Comparison of ENCODE assay signal across 30 cellular contexts in genomic region chr4:28391877-28392276, GRCh38.
DNase-seq lines count a peak whose midpoint lies in the region; ATAC-seq, FAIRE-seq and TF ChIP-seq lines count a peak whose summit lies in the region.
"Had no signal": no experiment of that assay in that cellular context is flagged by ENCODE, and none has a peak within 500 bp of the region (broad histone marks: within the 10 kb centered on the region; RNA-seq: fewer than 3 reads in every experiment).

No MANE protein-coding gene starts in this region.

- no peaks in the 10 kb centered on the region for H3K4me1 Mint-ChIP-seq in neural crest cell
- no peaks in the 10 kb centered on the region for H3K4me1 Mint-ChIP-seq in stimulated activated naive CD8-positive, alpha-beta T cell treated with anti-CD3 and anti-CD28 coated beads, Interleukin-15, amount 100 ng/mL, for 72 hours

- no peaks in the 10 kb centered on the region for H3K27me3 ChIP-seq in bronchial epithelial cell (ENCODE audit: control insufficient read depth, insufficient read depth, low read length)
- H3K27me3 ChIP-seq: BLaER1 treated with 17β-estradiol and CSF1 and Interleukin-3, amounts not matched to agents 10 nM and 100 nM; left lung; sigmoid colon; transverse colon had no signal

- peak; percentile 74 for DNase-seq in EH (ENCODE audit: low read depth)
- peak; percentile 19 for DNase-seq in LHCN-M2 (ENCODE audit: low read depth)
- DNase-seq in bronchial epithelial cell (ENCODE audit: low read depth), result no peak
- no peak for DNase-seq in neural crest cell (ENCODE audit: low read depth, low spot score)
- DNase-seq in stimulated activated naive CD8-positive, alpha-beta T cell treated with anti-CD3 and anti-CD28 coated beads, Interleukin-15, amount 100 ng/mL, for 72 hours, result no peak
- DNase-seq in RPMI8226, result no peak
- DNase-seq: ACHN; activated CD4-positive, alpha-beta T cell treated with anti-CD3 and anti-CD28 coated beads, Interleukin-2, amount 50 U/mL, for 48 hours; activated naive CD4-positive, alpha-beta T cell; activated T-cell treated with anti-CD3 and anti-CD28 coated beads, Interleukin-2, amount 50 U/mL, for 72 hours; amniotic stem cell; DMS153; effector CD4-positive, alpha-beta T cell; KG1; left lung; mesendoderm; NCI-H1417; NCI-H2029 treated with DMSO at 0.1 percent for 48 hours; NCI-H2227 treated with DMSO at 0.1 percent for 48 hours; NCI-H526; nucleus accumbens; sigmoid colon; stimulated activated CD4-positive, alpha-beta T cell treated with anti-CD3 and anti-CD28 coated beads, Interleukin-4, amount 100 ng/mL, for 24 hours; transverse colon had no signal

- H3K4me3 ChIP-seq in bronchial epithelial cell (ENCODE audit: low read depth, low read length), result no peak overlapping the region
- H3K4me3 ChIP-seq: BLaER1 treated with 17β-estradiol and CSF1 and Interleukin-3, amounts not matched to agents 10 nM and 100 nM; left lung; sigmoid colon; SK-N-MC; transverse colon had no signal

- peak overlapping the region; percentile 47 for H3K27ac Mint-ChIP-seq in neural crest cell (ENCODE audit: unreplicated experiment)
- H3K27ac Mint-ChIP-seq in stimulated activated naive CD8-positive, alpha-beta T cell treated with anti-CD3 and anti-CD28 coated beads, Interleukin-15, amount 100 ng/mL, for 72 hours, result no peak overlapping the region
- H3K27ac Mint-ChIP-seq: activated T-cell treated with anti-CD3 and anti-CD28 coated beads, Interleukin-2, amount 50 U/mL, for 72 hours; T-helper 1 cell treated with Interleukin-12 subunit alpha and Interleukin-12 subunit beta and Interleukin-4 antibody, amounts not matched to agents 30 μg/mL and 1 μg/mL, for 36 hours had no signal

- ATAC-seq in stimulated activated naive CD8-positive, alpha-beta T cell treated with anti-CD3 and anti-CD28 coated beads, Interleukin-15, amount 100 ng/mL, for 72 hours, result no peak
- ATAC-seq in GM21576 (IDR thresholded peaks at IDR 0.05; ENCODE audit: unreplicated experiment) (no peak), GM19035 (IDR thresholded peaks at IDR 0.05; ENCODE audit: unreplicated experiment) (no peak)
- ATAC-seq: activated T-cell treated with anti-CD3 and anti-CD28 coated beads, Interleukin-2, amount 50 U/mL, for 72 hours; left lung had no signal

- H3K36me3 Mint-ChIP-seq in neural crest cell (ENCODE audit: low read depth), result no peaks in the 10 kb centered on the region

- no peak overlapping the region for H3K4me3 Mint-ChIP-seq in neural crest cell
- H3K4me3 Mint-ChIP-seq in stimulated activated naive CD8-positive, alpha-beta T cell treated with anti-CD3 and anti-CD28 coated beads, Interleukin-15, amount 100 ng/mL, for 72 hours, result no peak overlapping the region
- H3K4me3 Mint-ChIP-seq: activated T-cell treated with anti-CD3 and anti-CD28 coated beads, Interleukin-2, amount 50 U/mL, for 72 hours; T-helper 1 cell treated with Interleukin-12 subunit alpha and Interleukin-12 subunit beta and Interleukin-4 antibody, amounts not matched to agents 30 μg/mL and 1 μg/mL, for 36 hours had no signal

- H3K9me3 Mint-ChIP-seq in neural crest cell, result peaks cover 13% of the 10 kb centered on the region
- H3K9me3 Mint-ChIP-seq in stimulated activated naive CD8-positive, alpha-beta T cell treated with anti-CD3 and anti-CD28 coated beads, Interleukin-15, amount 100 ng/mL, for 72 hours, result peaks cover 7 to 8% of the 10 kb centered on the region in 2 donors

- no peaks in the 10 kb centered on the region for H3K36me3 ChIP-seq in bronchial epithelial cell (ENCODE audit: control insufficient read depth, insufficient read depth, low read length)
- H3K36me3 ChIP-seq: BLaER1 treated with 17β-estradiol and CSF1 and Interleukin-3, amounts not matched to agents 10 nM and 100 nM; left lung; sigmoid colon; transverse colon had no signal

- FAIRE-seq in bronchial epithelial cell (lab: Jason Lieb, UNC), result peak; percentile 43
- FAIRE-seq: colon had no signal

- TF ChIP-seq CTCF in bronchial epithelial cell (IDR thresholded peaks at IDR 0.05; ENCODE audit: insufficient read depth, low read length, severe bottlenecking) (no peak), neural crest cell (conservative IDR thresholded peaks at IDR 0.05) (no peak)

- no peaks in the 10 kb centered on the region for H3K27me3 Mint-ChIP-seq in neural crest cell (ENCODE audit: low read depth)
- no peaks in the 10 kb centered on the region for H3K27me3 Mint-ChIP-seq in stimulated activated naive CD8-positive, alpha-beta T cell treated with anti-CD3 and anti-CD28 coated beads, Interleukin-15, amount 100 ng/mL, for 72 hours

Comparison
In these comparisons a context has a peak if more than half of its experiments do, and no peak if none do; other contexts are left out.
1. DNase-seq: peak in EH (single experiment) and LHCN-M2 (single experiment); none in bronchial epithelial cell (single experiment), neural crest cell (single experiment), stimulated activated naive CD8-positive, alpha-beta T cell treated with anti-CD3 and anti-CD28 coated beads, Interleukin-15, amount 100 ng/mL, for 72 hours (0 of 2) and RPMI8226 (single experiment).